ENCODE assay signal across 2 cellular contexts in genomic region chr3:167978486-167978885, GRCh38.
TF ChIP-seq lines count a peak whose summit lies in the region.

No MANE protein-coding gene starts in this region.

TF ChIP-seq in K562, 482 proteins besides CTCF, POLR2A, EP300 and RAD21 (continued from another document):
- TF ChIP-seq ZNF589 (CRISPR knock-in tag; IDR thresholded peaks at IDR 0.05; ENCODE audit: low read depth), result 0 out of 2 replicates have a peak, but pooled peaks have one; percentile 36
- no peak for TF ChIP-seq DLX4 (CRISPR knock-in tag; IDR thresholded peaks at IDR 0.05)
- no peak for TF ChIP-seq PRDM10 (IDR thresholded peaks at IDR 0.05; ENCODE audit: partially characterized antibody)

TF ChIP-seq in HepG2, 621 proteins besides CTCF, POLR2A, EP300 and RAD21 (continued from another document):
- TF ChIP-seq MED8 (CRISPR knock-in tag; IDR thresholded peaks at IDR 0.05; ENCODE audit: insufficient replicate concordance) (no peak), ZNF329 (CRISPR knock-in tag; IDR thresholded peaks at IDR 0.05; ENCODE audit: low read depth) (no peak), ZNF496 (CRISPR knock-in tag; IDR thresholded peaks at IDR 0.05; ENCODE audit: insufficient replicate concordance) (no peak), GATAD2A (CRISPR knock-in tag; IDR thresholded peaks at IDR 0.05) (no peak), FOXM1 (CRISPR knock-in tag; IDR thresholded peaks at IDR 0.05) (no peak), PPARG (CRISPR knock-in tag; conservative IDR thresholded peaks at IDR 0.05) (no peak)
